ENCODE assay signal across 13 cellular contexts in the genomic region with DNA sequence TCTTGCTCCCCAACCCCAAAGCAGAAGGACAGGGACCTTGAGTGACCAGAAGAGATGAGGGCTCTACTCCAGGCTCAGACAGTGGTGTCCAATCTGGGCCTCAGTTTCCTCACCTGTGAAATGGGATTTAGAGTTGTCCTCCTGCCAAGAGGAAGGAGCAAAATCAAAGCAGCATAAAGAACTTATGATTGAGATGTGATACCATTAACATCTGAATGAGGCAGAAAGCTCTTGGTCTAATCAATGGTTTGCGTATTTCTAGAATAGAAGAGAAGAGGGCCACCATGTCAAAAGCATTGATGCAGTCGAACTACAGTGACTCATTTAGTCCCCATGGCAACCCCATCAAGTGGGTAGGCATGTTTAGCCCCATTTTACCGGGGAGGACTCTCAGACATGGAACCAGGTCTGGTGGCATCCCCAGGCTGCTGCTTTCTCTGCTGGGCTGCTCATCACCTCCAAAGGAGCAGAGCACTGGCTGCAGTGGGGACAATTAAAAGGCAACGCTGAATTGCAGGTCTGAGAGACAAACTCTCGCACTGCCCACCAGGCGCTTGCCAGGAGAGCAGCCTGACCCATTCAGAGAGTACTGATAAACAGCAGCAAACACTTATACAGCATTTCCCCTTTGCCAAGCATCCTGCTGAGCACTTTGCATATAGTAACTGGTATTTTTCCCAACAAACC.
DNase-seq lines count a peak whose midpoint lies in the region; ATAC-seq, FAIRE-seq and TF ChIP-seq lines count a peak whose summit lies in the region.
"Had no signal": no experiment of that assay in that cellular context is flagged by ENCODE, and none has a peak within 500 bp of the region (broad histone marks: within the 10 kb centered on the region; RNA-seq: fewer than 3 reads in every experiment).

No MANE protein-coding gene starts in this region.

- peak; percentile 66 for FAIRE-seq in bronchial epithelial cell (lab: Jason Lieb, UNC)

- H3K27me3 Mint-ChIP-seq in naive thymus-derived CD4-positive, alpha-beta T cell = no peaks in the 10 kb centered on the region
- H3K27me3 Mint-ChIP-seq in neural progenitor cell (ENCODE audit: insufficient read depth, low read depth) = peaks cover 2% of the 10 kb centered on the region

- no peak overlapping the region for H3K9ac ChIP-seq in neural progenitor cell

- no peaks in the 10 kb centered on the region for H3K9me3 ChIP-seq in naive thymus-derived CD4-positive, alpha-beta T cell (ENCODE audit: control insufficient read depth in 2 of 3, low read length in 3 of 3)
- no peaks in the 10 kb centered on the region for H3K9me3 ChIP-seq in neural progenitor cell (ENCODE audit: low read depth)
- H3K9me3 ChIP-seq: upper lobe of right lung had no signal

- POLR2A ChIA-PET in naive thymus-derived CD4-positive, alpha-beta T cell (lab: Charles Lee) = interaction anchor here (1.2 to 1.5 kb wide), 2 partner anchors 9 kb away, joined by 3 to 5 read pairs; no protein-coding TSS in a partner anchor

- no peaks in the 10 kb centered on the region for H3F3A ChIP-seq in neural progenitor cell (ENCODE audit: low read depth)

- DNase-seq in EH (ENCODE audit: low read depth) (peak; percentile 34), bronchial epithelial cell (ENCODE audit: low read depth) (no peak), SHP77 treated with DMSO at 0.1 percent for 48 hours (lab: John Stamatoyannopoulos, UW) (no peak), GM10266 (ENCODE audit: extremely low spot score) (no peak), neural progenitor cell (ENCODE audit: low spot score) (no peak)
- no peak for DNase-seq in naive thymus-derived CD4-positive, alpha-beta T cell
- DNase-seq: activated gamma-delta T cell, NCI-H1694, NCI-H524 treated with DMSO at 0.1 percent for 48 hours, T-helper 9 cell had no signal

- peak overlapping the region in 7 of 10 donors; percentile 10 to 87 (median 71) for H3K4me3 Mint-ChIP-seq in naive thymus-derived CD4-positive, alpha-beta T cell
- no peak overlapping the region for H3K4me3 Mint-ChIP-seq in neural progenitor cell

- no peaks in the 10 kb centered on the region for H3K27me3 ChIP-seq in ACC112 (ENCODE audit: insufficient read depth, low read length)
- H3K27me3 ChIP-seq in bronchial epithelial cell (ENCODE audit: control insufficient read depth, insufficient read depth, low read length) = no peaks in the 10 kb centered on the region
- no peaks in the 10 kb centered on the region for H3K27me3 ChIP-seq in naive thymus-derived CD4-positive, alpha-beta T cell (ENCODE audit: control insufficient read depth in 2 of 2, insufficient read depth in 2 of 2, low read length in 2 of 2)
- H3K27me3 ChIP-seq in neural progenitor cell = no peaks in the 10 kb centered on the region
- H3K27me3 ChIP-seq: upper lobe of right lung had no signal

- H3K4me1 ChIP-seq in ACC112 (ENCODE audit: control insufficient read depth, insufficient read depth, low read length, unreplicated experiment) = peaks cover 30% of the 10 kb centered on the region
- H3K4me1 ChIP-seq in naive thymus-derived CD4-positive, alpha-beta T cell (ENCODE audit: control insufficient read depth in 2 of 2, insufficient read depth in 2 of 2, low read length in 2 of 2) = peaks cover 4 to 15% of the 10 kb centered on the region in 2 donors
- peaks cover 16% of the 10 kb centered on the region for H3K4me1 ChIP-seq in neural progenitor cell

- TF ChIP-seq CTCF in bronchial epithelial cell (IDR thresholded peaks at IDR 0.05; ENCODE audit: insufficient read depth, low read length, severe bottlenecking) (no peak), GM10266 (IDR thresholded peaks at IDR 0.05; ENCODE audit: control insufficient read depth, insufficient read depth, low read depth, missing control alignments) (no peak), neural progenitor cell (IDR thresholded peaks at IDR 0.05) (no peak)

- CTCF ChIA-PET in naive thymus-derived CD4-positive, alpha-beta T cell (lab: Charles Lee) = interaction anchor here (1.0 kb wide), 1 partner anchor 80 kb away, joined by 3 read pairs; no protein-coding TSS in a partner anchor

- H3K4me3 ChIP-seq in ACC112 (ENCODE audit: low read depth, low read length) (peak overlapping the region; percentile 66), bronchial epithelial cell (ENCODE audit: low read depth, low read length) (no peak overlapping the region), neural progenitor cell (no peak overlapping the region)
- no peak overlapping the region for H3K4me3 ChIP-seq in naive thymus-derived CD4-positive, alpha-beta T cell (ENCODE audit: low read length)

- no peaks in the 10 kb centered on the region for H4K20me1 ChIP-seq in neural progenitor cell (ENCODE audit: low read depth)

- H3K79me2 ChIP-seq in ACC112 (ENCODE audit: control insufficient read depth, insufficient read depth, low read length, unreplicated experiment) = peaks cover 5% of the 10 kb centered on the region
- H3K79me2 ChIP-seq in neural progenitor cell (ENCODE audit: low read depth) = no peaks in the 10 kb centered on the region

- no peak for ATAC-seq in naive thymus-derived CD4-positive, alpha-beta T cell
- no peak for ATAC-seq in HG03135 (IDR thresholded peaks at IDR 0.05; ENCODE audit: unreplicated experiment)

- no peak overlapping the region for H2AFZ ChIP-seq in ACC112 (ENCODE audit: low read length, unreplicated experiment)
- H2AFZ ChIP-seq in neural progenitor cell (replicated peaks) = no peak overlapping the region

- H3K36me3 ChIP-seq in ACC112 (ENCODE audit: insufficient read depth, low read length) (no peaks in the 10 kb centered on the region), bronchial epithelial cell (ENCODE audit: control insufficient read depth, insufficient read depth, low read length) (peaks cover 23% of the 10 kb centered on the region), neural progenitor cell (no peaks in the 10 kb centered on the region)
- H3K36me3 ChIP-seq in naive thymus-derived CD4-positive, alpha-beta T cell (ENCODE audit: control insufficient read depth in 2 of 3, insufficient read depth in 3 of 3, low read length in 3 of 3) = no peaks in the 10 kb centered on the region
- H3K36me3 ChIP-seq: upper lobe of right lung had no signal

- intact Hi-C loops in naive thymus-derived CD4-positive, alpha-beta T cell (cut with micrococcal nuclease) = no loop called here

- H3K4me2 ChIP-seq in neural progenitor cell = no peak overlapping the region

- H3K4me1 Mint-ChIP-seq in naive thymus-derived CD4-positive, alpha-beta T cell = peaks cover 12 to 33% (median 22%) of the 10 kb centered on the region in 7 donors
- peaks cover 21% of the 10 kb centered on the region for H3K4me1 Mint-ChIP-seq in neural progenitor cell

- peak overlapping the region in 8 of 9 donors; percentile 19 to 88 (median 62) for H3K27ac Mint-ChIP-seq in naive thymus-derived CD4-positive, alpha-beta T cell
- H3K27ac Mint-ChIP-seq in neural progenitor cell = no peak overlapping the region

- peaks cover 0 to 11% (median 0%) of the 10 kb centered on the region in 5 donors for H3K36me3 Mint-ChIP-seq in naive thymus-derived CD4-positive, alpha-beta T cell
- H3K36me3 Mint-ChIP-seq in neural progenitor cell = peaks cover 2% of the 10 kb centered on the region

- no peaks in the 10 kb centered on the region for H3K9me3 Mint-ChIP-seq in naive thymus-derived CD4-positive, alpha-beta T cell
- no peaks in the 10 kb centered on the region for H3K9me3 Mint-ChIP-seq in neural progenitor cell

- peak overlapping the region; percentile 50; the same call in 1 of the 2 replicates for H3K27ac ChIP-seq in ACC112 (ENCODE audit: low read depth, low read length)
- H3K27ac ChIP-seq in naive thymus-derived CD4-positive, alpha-beta T cell (ENCODE audit: low read depth, low read length) = no peak overlapping the region
- H3K27ac ChIP-seq in neural progenitor cell = no peak overlapping the region
- H3K27ac ChIP-seq: upper lobe of right lung had no signal
